ENCODE assay signal across 1 cellular context in genomic region chr19:39445258-39446071, GRCh38.
TF ChIP-seq lines count a peak whose summit lies in the region.

TSS of gene SUPT5H (plus strand) at chr19:39445582. CDS start at chr19:39445891, 309 bp downstream.

TF ChIP-seq in GM23338, 12 proteins besides CTCF, POLR2A, EP300 and RAD21 (continued from another document):
- TF ChIP-seq ZNF462 (CRISPR knock-in tag; IDR thresholded peaks at IDR 0.05) (no peak), STAT1 (IDR thresholded peaks at IDR 0.05; ENCODE audit: unreplicated experiment) (no peak), ETS1 (IDR thresholded peaks at IDR 0.05) (peak; percentile 87; the same call in 1 of the 2 replicates), POLR2AphosphoS5 (IDR thresholded peaks at IDR 0.05; ENCODE audit: low read depth) (peak; percentile 94)
- TF ChIP-seq, protein P1, sequence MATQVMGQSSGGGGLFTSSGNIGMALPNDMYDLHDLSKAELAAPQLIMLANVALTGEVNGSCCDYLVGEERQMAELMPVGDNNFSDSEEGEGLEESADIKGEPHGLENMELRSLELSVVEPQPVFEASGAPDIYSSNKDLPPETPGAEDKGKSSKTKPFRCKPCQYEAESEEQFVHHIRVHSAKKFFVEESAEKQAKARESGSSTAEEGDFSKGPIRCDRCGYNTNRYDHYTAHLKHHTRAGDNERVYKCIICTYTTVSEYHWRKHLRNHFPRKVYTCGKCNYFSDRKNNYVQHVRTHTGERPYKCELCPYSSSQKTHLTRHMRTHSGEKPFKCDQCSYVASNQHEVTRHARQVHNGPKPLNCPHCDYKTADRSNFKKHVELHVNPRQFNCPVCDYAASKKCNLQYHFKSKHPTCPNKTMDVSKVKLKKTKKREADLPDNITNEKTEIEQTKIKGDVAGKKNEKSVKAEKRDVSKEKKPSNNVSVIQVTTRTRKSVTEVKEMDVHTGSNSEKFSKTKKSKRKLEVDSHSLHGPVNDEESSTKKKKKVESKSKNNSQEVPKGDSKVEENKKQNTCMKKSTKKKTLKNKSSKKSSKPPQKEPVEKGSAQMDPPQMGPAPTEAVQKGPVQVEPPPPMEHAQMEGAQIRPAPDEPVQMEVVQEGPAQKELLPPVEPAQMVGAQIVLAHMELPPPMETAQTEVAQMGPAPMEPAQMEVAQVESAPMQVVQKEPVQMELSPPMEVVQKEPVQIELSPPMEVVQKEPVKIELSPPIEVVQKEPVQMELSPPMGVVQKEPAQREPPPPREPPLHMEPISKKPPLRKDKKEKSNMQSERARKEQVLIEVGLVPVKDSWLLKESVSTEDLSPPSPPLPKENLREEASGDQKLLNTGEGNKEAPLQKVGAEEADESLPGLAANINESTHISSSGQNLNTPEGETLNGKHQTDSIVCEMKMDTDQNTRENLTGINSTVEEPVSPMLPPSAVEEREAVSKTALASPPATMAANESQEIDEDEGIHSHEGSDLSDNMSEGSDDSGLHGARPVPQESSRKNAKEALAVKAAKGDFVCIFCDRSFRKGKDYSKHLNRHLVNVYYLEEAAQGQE (IDR thresholded peaks at IDR 0.05; ENCODE audit: unreplicated experiment): no peak
